Comparison of ENCODE assay signal across 8 cellular contexts in genomic region chr1:179814513-179814838, GRCh38.
DNase-seq lines count a peak whose midpoint lies in the region; ATAC-seq and TF ChIP-seq lines count a peak whose summit lies in the region.

No MANE protein-coding gene starts in this region.

- no peaks in the 10 kb centered on the region for H3K36me3 ChIP-seq in skeletal muscle tissue (ENCODE audit: control insufficient read depth in 3 of 3, insufficient read depth in 3 of 3, low read length in 3 of 3)

- H3K9ac ChIP-seq in skeletal muscle tissue (ENCODE audit: low read depth in 1 of 3, low read length in 3 of 3) = peak overlapping the region in 1 of 3 donors; percentile 70

- H3K27ac ChIP-seq in skeletal muscle tissue (ENCODE audit: low read depth, low read length) = no peak overlapping the region

- peaks cover 28 to 42% (median 28%) of the 10 kb centered on the region in 3 donors for H3K4me1 ChIP-seq in skeletal muscle tissue (ENCODE audit: control insufficient read depth in 3 of 3, insufficient read depth in 3 of 3, low read length in 3 of 3)

- peak overlapping the region; percentile 55 for H3K4me3 ChIP-seq in WI38 (ENCODE audit: low read depth, low read length)
- H3K4me3 ChIP-seq in skeletal muscle tissue (ENCODE audit: low read length in 3 of 3) = peak overlapping the region; percentile 66 to 85 (median 71)

- peak; percentile 95 for DNase-seq in DMS 273 (lab: John Stamatoyannopoulos, UW; ENCODE audit: unreplicated experiment)
- DNase-seq in DMS 273 treated with DMSO at 0.1 percent for 48 hours (lab: John Stamatoyannopoulos, UW) = no peak
- peak; percentile 82 for DNase-seq in left ventricle myocardium superior
- DNase-seq in SK-N-DZ (ENCODE audit: low spot score) = no peak

- H3K27me3 ChIP-seq in skeletal muscle tissue (ENCODE audit: control insufficient read depth in 3 of 3, insufficient read depth in 3 of 3, low read length in 3 of 3) = peaks cover 14 to 27% (median 24%) of the 10 kb centered on the region in 3 donors

- TF ChIP-seq CTCF in WI38 (IDR thresholded peaks at IDR 0.05; ENCODE audit: low read depth, low read length) = no peak

- intact Hi-C loops in left ventricle myocardium superior (cut with micrococcal nuclease) = loop anchor here (5.0 kb wide), 1 partner anchor 107 kb away; no protein-coding TSS in a partner anchor

- H3K9me3 ChIP-seq in skeletal muscle tissue (ENCODE audit: control insufficient read depth in 3 of 3, low read length in 3 of 3) = no peaks in the 10 kb centered on the region

- peak; percentile 25 for ATAC-seq in HG02973 (IDR thresholded peaks at IDR 0.05; ENCODE audit: unreplicated experiment)
- ATAC-seq in left ventricle myocardium superior = peak; percentile 48
- ATAC-seq in GM19328 (IDR thresholded peaks at IDR 0.05; ENCODE audit: unreplicated experiment) = no peak

Comparison
In these comparisons a context has a peak if more than half of its experiments do, and no peak if none do; other contexts are left out.
1. DNase-seq: peak in DMS 273 (single experiment) and left ventricle myocardium superior (single experiment); none in DMS 273 treated with DMSO at 0.1 percent for 48 hours (single experiment) and SK-N-DZ (single experiment).